8 cellular contexts compared by ENCODE assay signal in the genomic region with DNA sequence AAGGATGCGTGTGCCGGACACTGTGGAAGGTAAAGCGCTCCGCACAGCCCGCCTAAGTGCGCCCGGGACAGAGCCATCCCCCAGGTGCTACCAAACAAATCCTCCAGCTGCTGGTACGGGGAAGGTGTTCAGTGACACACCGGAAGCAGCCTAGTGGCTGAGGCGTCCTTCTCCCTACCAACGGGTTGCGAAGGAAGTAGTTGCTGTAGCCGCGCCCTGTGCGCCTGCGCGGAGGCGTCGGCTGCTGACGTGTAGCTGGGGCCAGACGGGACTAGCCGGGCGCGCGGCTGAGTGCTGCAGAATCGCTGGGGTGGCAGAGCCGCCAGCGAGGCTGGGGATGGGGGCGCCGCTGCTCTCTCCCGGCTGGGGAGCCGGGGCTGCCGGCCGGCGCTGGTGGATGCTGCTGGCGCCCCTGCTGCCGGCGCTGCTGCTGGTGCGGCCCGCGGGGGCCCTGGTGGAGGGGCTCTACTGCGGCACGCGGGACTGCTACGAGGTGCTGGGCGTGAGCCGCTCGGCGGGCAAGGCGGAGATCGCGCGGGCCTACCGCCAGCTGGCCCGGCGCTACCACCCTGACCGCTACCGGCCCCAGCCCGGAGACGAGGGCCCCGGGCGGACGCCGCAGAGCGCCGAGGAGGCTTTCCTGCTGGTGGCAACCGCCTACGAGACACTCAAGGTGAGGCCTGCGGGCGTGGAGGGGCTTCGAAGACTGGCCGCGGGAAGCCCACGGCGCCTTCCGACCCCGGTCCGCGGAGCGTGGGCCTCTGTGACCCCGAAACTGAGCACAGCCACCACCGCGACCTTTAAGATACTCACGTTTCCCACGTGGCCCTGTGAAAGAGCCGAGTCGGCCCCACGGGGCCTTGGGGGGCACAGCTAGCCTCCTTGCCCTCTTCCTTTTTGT. TPM values are rescaled to one million over a fixed set of nuclear protein-coding genes. Genes with fewer than 3 reads are reported as not detected.
DNase-seq lines count a peak whose midpoint lies in the region; ATAC-seq and TF ChIP-seq lines count a peak whose summit lies in the region.

DNAJC25 (plus strand) TSS at position 264 of the 901 bp plus-strand sequence; CDS start at position 338, 74 bp downstream.

- H3K4me1 ChIP-seq in suprapubic skin = peaks cover 31% of the 10 kb centered on the region

- H3K4me3 ChIP-seq in GM08714 (ENCODE audit: low read length) (peak within 1 kb of the TSS; percentile 84), SK-N-MC (peak within 1 kb of the TSS; percentile 98), suprapubic skin (peak within 1 kb of the TSS; percentile 82)

- peak; percentile 98 for DNase-seq in NCI-H1048 (lab: John Stamatoyannopoulos, UW)
- DNase-seq in SK-N-MC (ENCODE audit: low read depth, low spot score) = peak; percentile 92
- peak; percentile 86 for DNase-seq in glomerular endothelial cell (ENCODE audit: extremely low read depth, low read depth, low spot score)
- peak; percentile 97 for DNase-seq in occipital lobe (lab: John Stamatoyannopoulos, UW)
- DNase-seq in suprapubic skin (ENCODE audit: low spot score in 2 of 2) = peak; percentile 97

- TF ChIP-seq CTCF in suprapubic skin (IDR thresholded peaks at IDR 0.05) = no peak

- H3K9ac ChIP-seq in SK-N-MC (ENCODE audit: insufficient read length) = peak within 1 kb of the TSS; percentile 95

- peaks cover 46% of the 10 kb centered on the region for H3K4me1 Mint-ChIP-seq in activated naive CD4-positive, alpha-beta T cell treated with anti-CD3 and anti-CD28 coated beads, Interleukin-2, amount 50 U/mL, for 24 hours

- H3K4me3 Mint-ChIP-seq in activated naive CD4-positive, alpha-beta T cell treated with anti-CD3 and anti-CD28 coated beads, Interleukin-2, amount 50 U/mL, for 24 hours = peak within 1 kb of the TSS; percentile 99

- H3K36me3 Mint-ChIP-seq in activated naive CD4-positive, alpha-beta T cell treated with anti-CD3 and anti-CD28 coated beads, Interleukin-2, amount 50 U/mL, for 24 hours = peaks cover 3% of the 10 kb centered on the region

- no peaks in the 10 kb centered on the region for H3K9me3 ChIP-seq in SK-N-MC (ENCODE audit: low read depth, low read length)
- H3K9me3 ChIP-seq in suprapubic skin = no peaks in the 10 kb centered on the region

- H3K36me3 ChIP-seq in SK-N-MC (ENCODE audit: insufficient read depth, low read length) (peaks cover 5% of the 10 kb centered on the region; the same call in 1 of the 2 replicates), suprapubic skin (no peaks in the 10 kb centered on the region)

- H3K9me3 Mint-ChIP-seq in activated naive CD4-positive, alpha-beta T cell treated with anti-CD3 and anti-CD28 coated beads, Interleukin-2, amount 50 U/mL, for 24 hours = no peaks in the 10 kb centered on the region

- peak within 1 kb of the TSS; percentile 95 for H3K27ac Mint-ChIP-seq in activated naive CD4-positive, alpha-beta T cell treated with anti-CD3 and anti-CD28 coated beads, Interleukin-2, amount 50 U/mL, for 24 hours

- ATAC-seq in HG02588 (IDR thresholded peaks at IDR 0.05; ENCODE audit: unreplicated experiment) = peak; percentile 96

- WGBS in suprapubic skin = 1% methylated on average over 46 of the region's 88 CpGs

- no peak for TF ChIP-seq EP300 in suprapubic skin (IDR thresholded peaks at IDR 0.05)

- TF ChIP-seq POLR2A in suprapubic skin (IDR thresholded peaks at IDR 0.05) = peak; percentile 97

- H3K27ac ChIP-seq in SK-N-MC (no peak within 1 kb of the TSS), suprapubic skin (peak within 1 kb of the TSS; percentile 88)

- no peaks in the 10 kb centered on the region for H3K27me3 ChIP-seq in suprapubic skin

- no peaks in the 10 kb centered on the region for H3K27me3 Mint-ChIP-seq in activated naive CD4-positive, alpha-beta T cell treated with anti-CD3 and anti-CD28 coated beads, Interleukin-2, amount 50 U/mL, for 24 hours

RNA-seq across cellular contexts. Expression of gene DNAJC25, which starts in this region (rescaled TPM):
- total RNA-seq in glomerular endothelial cell (4.8 and 8.1 TPM in 2 replicates), occipital lobe (4.7 TPM), suprapubic skin (1 to 10 TPM; 3.7 to 6.4 (median 5.0) TPM)
